Comparison of ENCODE assay signal across 37 cellular contexts in genomic region chr6:79266051-79266450, GRCh38.
"Had no signal": no experiment of that assay in that cellular context is flagged by ENCODE, and none has a peak within 500 bp of the region (broad histone marks: within the 10 kb centered on the region; RNA-seq: fewer than 3 reads in every experiment).

No MANE protein-coding gene starts in this region.

- H3K27me3 ChIP-seq: adrenal gland, body of pancreas, brain microvascular endothelial cell, breast epithelium, cardiac muscle cell had no signal

- H3K36me3 ChIP-seq: adrenal gland, brain microvascular endothelial cell, breast epithelium, cardiac muscle cell had no signal

- H3K27ac ChIP-seq: adrenal gland, body of pancreas, brain microvascular endothelial cell, breast epithelium, cardiac muscle cell, VCaP had no signal

- H3K27ac Mint-ChIP-seq: activated B cell treated with CpG ODN at 0.5 μM for 24 hours; activated CD4-positive, alpha-beta memory T cell treated with anti-CD3 and anti-CD28 coated beads for 36 hours; activated CD4-positive, alpha-beta T cell treated with anti-CD3 and anti-CD28 coated beads, Interleukin-2, amount 10 ng/mL, durations not matched to agents 24 days and 14 days; activated CD8-positive, alpha-beta T cell treated with anti-CD3 and anti-CD28 coated beads for 36 hours; activated naive CD4-positive, alpha-beta T cell treated with anti-CD3 and anti-CD28 coated beads for 36 hours; activated naive CD4-positive, alpha-beta T cell treated with anti-CD3 and anti-CD28 coated beads, Interleukin-2, amount 50 U/mL, for 72 hours; activated naive CD8-positive, alpha-beta T cell treated with anti-CD3 and anti-CD28 coated beads for 36 hours; activated T-cell treated with anti-CD3 and anti-CD28 coated beads, Interleukin-2, amount 50 U/mL, for 72 hours; activated T-helper 1 cell treated with anti-CD3 and anti-CD28 coated beads, Interleukin-12 subunit alpha, Interleukin-12 subunit beta, Interleukin-2, Interleukin-4 antibody, amounts not matched to agents 30 ng/mL and 10 ng/mL and 1 ng/mL, durations not matched to agents 14 hours and 24 hours and 36 hours; activated T-helper 17 cell treated with anti-CD3 and anti-CD28 coated beads, Interleukin-2, amount 50 U/mL, for 72 hours; T-cell; T-helper 2 cell treated with Interferon-gamma antibody and Interleukin-4, amounts not matched to agents 5 μg/mL and 100 μg/mL, for 36 hours had no signal

- DNase-seq: activated B cell treated with CpG ODN at 0.5 μM for 24 hours; activated CD4-positive, alpha-beta memory T cell treated with anti-CD3 and anti-CD28 coated beads for 36 hours; activated CD4-positive, alpha-beta T cell treated with anti-CD3 and anti-CD28 coated beads for 4 hours; activated CD4-positive, alpha-beta T cell treated with anti-CD3 and anti-CD28 coated beads, Interleukin-2, amount 10 ng/mL, durations not matched to agents 24 days and 14 days; activated CD4-positive, alpha-beta T cell treated with anti-CD3 and anti-CD28 coated beads, Interleukin-2, amount 50 U/mL, for 1 hour; activated CD4-positive, alpha-beta T cell treated with anti-CD3 and anti-CD28 coated beads, Interleukin-2, amount 50 U/mL, for 4 hours; activated CD4-positive, CD25-positive, alpha-beta regulatory T cell treated with anti-CD3 and anti-CD28 coated beads, Interleukin-2, amount 50 U/mL, for 72 hours; activated CD8-positive, alpha-beta memory T cell treated with anti-CD3 and anti-CD28 coated beads, Interleukin-2, amount 50 U/mL, for 4 hours; activated CD8-positive, alpha-beta T cell treated with anti-CD3 and anti-CD28 coated beads for 36 hours; activated effector memory CD4-positive, alpha-beta T cell treated with anti-CD3 and anti-CD28 coated beads, Interleukin-2, amount 50 U/mL, for 16 hours; activated gamma-delta T cell treated with Interleukin-2 at 50 U/mL for 16 hours; activated naive CD4-positive, alpha-beta T cell; activated naive CD4-positive, alpha-beta T cell treated with anti-CD3 and anti-CD28 coated beads for 36 hours; activated naive CD4-positive, alpha-beta T cell treated with anti-CD3 and anti-CD28 coated beads, Interleukin-2, amount 50 U/mL, for 16 hours; activated naive CD8-positive, alpha-beta T cell treated with anti-CD3 and anti-CD28 coated beads for 36 hours; activated T-cell treated with anti-CD3 and anti-CD28 coated beads for 4 hours; activated T-cell treated with anti-CD3 and anti-CD28 coated beads, Interleukin-2, amount 50 U/mL, for 1 hour; activated T-cell treated with anti-CD3 and anti-CD28 coated beads, Interleukin-2, amount 50 U/mL, for 4 hours; activated T-cell treated with anti-CD3 and anti-CD28 coated beads, Interleukin-2, amount 50 U/mL, for 72 hours; adrenal gland; amniotic stem cell; aorta; body of pancreas; brain microvascular endothelial cell; caudate nucleus; T-cell; T-helper 2 cell; T-helper 9 cell had no signal

- H3K4me3 ChIP-seq: adrenal gland, body of pancreas, breast epithelium, cardiac muscle cell had no signal

- H3K4me3 Mint-ChIP-seq: activated B cell treated with CpG ODN at 0.5 μM for 24 hours; activated CD4-positive, alpha-beta memory T cell treated with anti-CD3 and anti-CD28 coated beads for 36 hours; activated CD4-positive, alpha-beta T cell treated with anti-CD3 and anti-CD28 coated beads, Interleukin-2, amount 10 ng/mL, durations not matched to agents 24 days and 14 days; activated CD8-positive, alpha-beta T cell treated with anti-CD3 and anti-CD28 coated beads for 36 hours; activated naive CD4-positive, alpha-beta T cell treated with anti-CD3 and anti-CD28 coated beads for 36 hours; activated naive CD8-positive, alpha-beta T cell treated with anti-CD3 and anti-CD28 coated beads for 36 hours; activated T-cell treated with anti-CD3 and anti-CD28 coated beads, Interleukin-2, amount 50 U/mL, for 4 hours; activated T-cell treated with anti-CD3 and anti-CD28 coated beads, Interleukin-2, amount 50 U/mL, for 72 hours; activated T-helper 1 cell treated with anti-CD3 and anti-CD28 coated beads, Interleukin-12 subunit alpha, Interleukin-12 subunit beta, Interleukin-2, Interleukin-4 antibody, amounts not matched to agents 30 ng/mL and 10 ng/mL and 1 ng/mL, durations not matched to agents 14 hours and 24 hours and 36 hours; activated T-helper 17 cell treated with anti-CD3 and anti-CD28 coated beads, Interleukin-2, amount 50 U/mL, for 72 hours; T-cell; T-helper 2 cell treated with Interferon-gamma antibody and Interleukin-4, amounts not matched to agents 5 μg/mL and 100 μg/mL, for 36 hours had no signal

- H3K4me1 Mint-ChIP-seq: activated B cell treated with CpG ODN at 0.5 μM for 24 hours; activated CD4-positive, alpha-beta T cell treated with anti-CD3 and anti-CD28 coated beads, Interleukin-2, amount 10 ng/mL, durations not matched to agents 24 days and 14 days; activated naive CD8-positive, alpha-beta T cell treated with anti-CD3 and anti-CD28 coated beads for 36 hours; activated T-helper 17 cell treated with anti-CD3 and anti-CD28 coated beads, Interleukin-2, amount 50 U/mL, for 72 hours; T-cell had no signal

- H3K9me3 ChIP-seq: adrenal gland, body of pancreas, breast epithelium had no signal

- ATAC-seq: activated CD8-positive, alpha-beta T cell treated with anti-CD3 and anti-CD28 coated beads for 36 hours; activated naive CD4-positive, alpha-beta T cell treated with anti-CD3 and anti-CD28 coated beads, Interleukin-2, amount 50 U/mL, for 72 hours; activated T-cell treated with anti-CD3 and anti-CD28 coated beads, Interleukin-2, amount 50 U/mL, for 4 hours; activated T-cell treated with anti-CD3 and anti-CD28 coated beads, Interleukin-2, amount 50 U/mL, for 72 hours; activated T-helper 17 cell treated with anti-CD3 and anti-CD28 coated beads, Interleukin-2, amount 50 U/mL, for 72 hours; body of pancreas; T-cell had no signal

- H3K36me3 Mint-ChIP-seq: activated CD4-positive, alpha-beta memory T cell treated with anti-CD3 and anti-CD28 coated beads for 36 hours; activated naive CD8-positive, alpha-beta T cell treated with anti-CD3 and anti-CD28 coated beads for 36 hours; T-cell had no signal

- H3K4me1 ChIP-seq: adrenal gland, body of pancreas, breast epithelium had no signal

- FAIRE-seq: astrocyte, TTC549 had no signal
